ENCODE assay signal across 1 cellular context in genomic region chr17:76240461-76241204, GRCh38.
A peak's percentile ranks its signal among the peaks of the same experiment; 100 is the strongest.
TF ChIP-seq lines count a peak whose summit lies in the region.

Gene RNF157 (minus strand): TSS chr17:76240493. CDS start chr17:76240240, 253 bp downstream.

TF ChIP-seq in HepG2, 621 proteins besides CTCF, POLR2A, EP300 and RAD21 (continued from another document and continues in another):
- TF ChIP-seq TFDP2 (CRISPR knock-in tag; IDR thresholded peaks at IDR 0.05) = peak; percentile 41; the same call in 1 of the 2 replicates
- no peak for TF ChIP-seq ZFP37 (CRISPR knock-in tag; IDR thresholded peaks at IDR 0.05; ENCODE audit: borderline replicate concordance)
- no peak for TF ChIP-seq NCOA5 (CRISPR knock-in tag; IDR thresholded peaks at IDR 0.05)
- TF ChIP-seq MAX (IDR thresholded peaks at IDR 0.05) = peak; percentile 85
- peak; percentile 8; the same call in 1 of the 2 replicates for TF ChIP-seq AHDC1 (CRISPR knock-in tag; IDR thresholded peaks at IDR 0.05; ENCODE audit: borderline replicate concordance)
- TF ChIP-seq RNF2 (conservative IDR thresholded peaks at IDR 0.05; ENCODE audit: low read depth) = peak; percentile 78
- TF ChIP-seq PATZ1 (CRISPR knock-in tag; IDR thresholded peaks at IDR 0.05) = 0 out of 2 replicates have a peak, but pooled peaks have one; percentile 54
- peak; percentile 25; the same call in 1 of the 2 replicates for TF ChIP-seq ZNF768 (CRISPR knock-in tag; IDR thresholded peaks at IDR 0.05)
- peak; percentile 74; the same call in 1 of the 2 replicates for TF ChIP-seq ZNF280B (CRISPR knock-in tag; IDR thresholded peaks at IDR 0.05; ENCODE audit: borderline replicate concordance)
- peak; percentile 75; the same call in 1 of the 2 replicates for TF ChIP-seq ZBTB2 (CRISPR knock-in tag; IDR thresholded peaks at IDR 0.05; ENCODE audit: low read depth)
- 0 out of 2 replicates have a peak, but pooled peaks have one; percentile 25 for TF ChIP-seq ZSCAN21 (CRISPR knock-in tag; IDR thresholded peaks at IDR 0.05; ENCODE audit: borderline replicate concordance)
- no peak for TF ChIP-seq MTERF4 (CRISPR knock-in tag; IDR thresholded peaks at IDR 0.05)
- peak; percentile 56; the same call in 1 of the 2 replicates for TF ChIP-seq ARHGAP35 (CRISPR knock-in tag; IDR thresholded peaks at IDR 0.05; ENCODE audit: borderline replicate concordance)
- TF ChIP-seq ZNF33B (CRISPR knock-in tag; IDR thresholded peaks at IDR 0.05) = no peak
- peak; percentile 52; the same call in 1 of the 2 replicates for TF ChIP-seq ATF7-NPFF (CRISPR knock-in tag; IDR thresholded peaks at IDR 0.05; ENCODE audit: low read depth)
- 0 out of 2 replicates have a peak, but pooled peaks have one; percentile 12 for TF ChIP-seq ZBTB42 (CRISPR knock-in tag; IDR thresholded peaks at IDR 0.05)
- TF ChIP-seq SMAD1 (CRISPR knock-in tag; IDR thresholded peaks at IDR 0.05; ENCODE audit: borderline replicate concordance, low read depth) = peak; percentile 60; the same call in 1 of the 2 replicates
- 0 out of 2 replicates have a peak, but pooled peaks have one; percentile 80 for TF ChIP-seq TMF1 (CRISPR knock-in tag; IDR thresholded peaks at IDR 0.05; ENCODE audit: low read depth)
- TF ChIP-seq SNRNP70 (IDR thresholded peaks at IDR 0.05; ENCODE audit: low read depth, low read length) = no peak
- TF ChIP-seq ZNF501 (CRISPR knock-in tag; IDR thresholded peaks at IDR 0.05) = no peak
- peak; percentile 74 for TF ChIP-seq HIVEP1 (CRISPR knock-in tag; IDR thresholded peaks at IDR 0.05)
- TF ChIP-seq ZNF646 (CRISPR knock-in tag; IDR thresholded peaks at IDR 0.05) = no peak
- TF ChIP-seq RXRB (CRISPR knock-in tag; IDR thresholded peaks at IDR 0.05; ENCODE audit: borderline replicate concordance) = 0 out of 2 replicates have a peak, but pooled peaks have one; percentile 18
- TF ChIP-seq POGK (CRISPR knock-in tag; conservative IDR thresholded peaks at IDR 0.05) = peak; percentile 61; the same call in 1 of the 2 replicates
- no peak for TF ChIP-seq HNF4A (CRISPR knock-in tag; IDR thresholded peaks at IDR 0.05)
- peak; percentile 81 for TF ChIP-seq HINFP (CRISPR knock-in tag; IDR thresholded peaks at IDR 0.05; ENCODE audit: low read depth)
- TF ChIP-seq ZNF879 (CRISPR knock-in tag; IDR thresholded peaks at IDR 0.05) = no peak
- 0 out of 2 replicates have a peak, but pooled peaks have one; percentile 25 for TF ChIP-seq ZNF331 (CRISPR knock-in tag; IDR thresholded peaks at IDR 0.05)
- TF ChIP-seq BHLHE40 (IDR thresholded peaks at IDR 0.05; ENCODE audit: low read length) = peak; percentile 81
- peak; percentile 15; the same call in 1 of the 2 replicates for TF ChIP-seq IRF2 (CRISPR knock-in tag; IDR thresholded peaks at IDR 0.05)
